Comparison of ENCODE assay signal across 1 cellular context in the genomic region with DNA sequence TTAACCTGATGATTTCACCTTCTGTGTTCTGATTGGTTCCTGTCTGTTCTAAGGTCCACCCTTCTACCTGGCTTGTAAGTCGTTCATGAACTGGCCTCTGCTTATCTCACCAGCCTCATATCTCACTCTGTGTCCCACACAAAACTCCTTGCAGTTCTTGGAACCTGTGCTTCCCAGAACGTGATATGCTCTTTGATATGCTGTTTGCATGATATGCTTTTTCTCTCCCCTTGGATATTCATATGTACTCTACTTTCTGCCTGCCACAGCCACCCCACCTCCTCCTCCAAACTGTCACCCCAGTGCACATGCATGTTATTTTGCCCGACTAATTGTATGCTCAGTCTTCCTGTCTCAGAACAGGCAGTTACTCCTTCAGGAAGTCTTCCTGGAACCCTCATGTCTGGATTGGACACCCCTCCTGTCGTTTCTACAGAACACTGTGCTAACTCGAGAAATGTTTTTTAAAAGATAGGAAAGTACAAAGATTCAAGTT.
TF ChIP-seq lines count a peak whose summit lies in the region.

No MANE protein-coding gene starts in this region.

TF ChIP-seq in K562, 482 proteins besides CTCF, POLR2A, EP300 and RAD21 (continued from another document and continues in another):
- TF ChIP-seq TSC22D4 (tag; IDR thresholded peaks at IDR 0.05), result no peak
- TF ChIP-seq PHF20 (IDR thresholded peaks at IDR 0.05; ENCODE audit: partially characterized antibody), result peak; percentile 77
- no peak for TF ChIP-seq NCOA6 (IDR thresholded peaks at IDR 0.05)
- TF ChIP-seq, protein P1, sequence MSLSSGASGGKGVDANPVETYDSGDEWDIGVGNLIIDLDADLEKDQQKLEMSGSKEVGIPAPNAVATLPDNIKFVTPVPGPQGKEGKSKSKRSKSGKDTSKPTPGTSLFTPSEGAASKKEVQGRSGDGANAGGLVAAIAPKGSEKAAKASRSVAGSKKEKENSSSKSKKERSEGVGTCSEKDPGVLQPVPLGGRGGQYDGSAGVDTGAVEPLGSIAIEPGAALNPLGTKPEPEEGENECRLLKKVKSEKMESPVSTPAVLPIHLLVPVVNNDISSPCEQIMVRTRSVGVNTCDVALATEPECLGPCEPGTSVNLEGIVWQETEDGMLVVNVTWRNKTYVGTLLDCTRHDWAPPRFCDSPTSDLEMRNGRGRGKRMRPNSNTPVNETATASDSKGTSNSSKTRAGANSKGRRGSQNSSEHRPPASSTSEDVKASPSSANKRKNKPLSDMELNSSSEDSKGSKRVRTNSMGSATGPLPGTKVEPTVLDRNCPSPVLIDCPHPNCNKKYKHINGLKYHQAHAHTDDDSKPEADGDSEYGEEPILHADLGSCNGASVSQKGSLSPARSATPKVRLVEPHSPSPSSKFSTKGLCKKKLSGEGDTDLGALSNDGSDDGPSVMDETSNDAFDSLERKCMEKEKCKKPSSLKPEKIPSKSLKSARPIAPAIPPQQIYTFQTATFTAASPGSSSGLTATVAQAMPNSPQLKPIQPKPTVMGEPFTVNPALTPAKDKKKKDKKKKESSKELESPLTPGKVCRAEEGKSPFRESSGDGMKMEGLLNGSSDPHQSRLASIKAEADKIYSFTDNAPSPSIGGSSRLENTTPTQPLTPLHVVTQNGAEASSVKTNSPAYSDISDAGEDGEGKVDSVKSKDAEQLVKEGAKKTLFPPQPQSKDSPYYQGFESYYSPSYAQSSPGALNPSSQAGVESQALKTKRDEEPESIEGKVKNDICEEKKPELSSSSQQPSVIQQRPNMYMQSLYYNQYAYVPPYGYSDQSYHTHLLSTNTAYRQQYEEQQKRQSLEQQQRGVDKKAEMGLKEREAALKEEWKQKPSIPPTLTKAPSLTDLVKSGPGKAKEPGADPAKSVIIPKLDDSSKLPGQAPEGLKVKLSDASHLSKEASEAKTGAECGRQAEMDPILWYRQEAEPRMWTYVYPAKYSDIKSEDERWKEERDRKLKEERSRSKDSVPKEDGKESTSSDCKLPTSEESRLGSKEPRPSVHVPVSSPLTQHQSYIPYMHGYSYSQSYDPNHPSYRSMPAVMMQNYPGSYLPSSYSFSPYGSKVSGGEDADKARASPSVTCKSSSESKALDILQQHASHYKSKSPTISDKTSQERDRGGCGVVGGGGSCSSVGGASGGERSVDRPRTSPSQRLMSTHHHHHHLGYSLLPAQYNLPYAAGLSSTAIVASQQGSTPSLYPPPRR (CRISPR knock-in tag; IDR thresholded peaks at IDR 0.05; ENCODE audit: borderline replicate concordance), result no peak
- no peak for TF ChIP-seq ATF7 (IDR thresholded peaks at IDR 0.05)
- no peak for TF ChIP-seq MEIS2 (IDR thresholded peaks at IDR 0.05; ENCODE audit: partially characterized antibody)
- TF ChIP-seq HDAC2 (IDR thresholded peaks at IDR 0.05), result peak; percentile 41; the same call in 1 of the 2 replicates
- TF ChIP-seq ZBED1 (IDR thresholded peaks at IDR 0.05), result no peak
- TF ChIP-seq SREBF2 (CRISPR knock-in tag; IDR thresholded peaks at IDR 0.05), result no peak
- TF ChIP-seq ZNF134 (CRISPR knock-in tag; conservative IDR thresholded peaks at IDR 0.05), result no peak
- no peak for TF ChIP-seq POLR3G (IDR thresholded peaks at IDR 0.05; ENCODE audit: extremely low read depth, insufficient read length, insufficient replicate concordance)
- TF ChIP-seq RNF2 (IDR thresholded peaks at IDR 0.05), result 0 out of 2 replicates have a peak, but pooled peaks have one; percentile 51
- TF ChIP-seq ETS2 (tag; IDR thresholded peaks at IDR 0.05; ENCODE audit: borderline replicate concordance, poor library complexity, severe bottlenecking), result no peak
- TF ChIP-seq HDAC8 (tag; IDR thresholded peaks at IDR 0.05), result no peak
- TF ChIP-seq SUPT5H (IDR thresholded peaks at IDR 0.05), result no peak
- TF ChIP-seq, protein P2, sequence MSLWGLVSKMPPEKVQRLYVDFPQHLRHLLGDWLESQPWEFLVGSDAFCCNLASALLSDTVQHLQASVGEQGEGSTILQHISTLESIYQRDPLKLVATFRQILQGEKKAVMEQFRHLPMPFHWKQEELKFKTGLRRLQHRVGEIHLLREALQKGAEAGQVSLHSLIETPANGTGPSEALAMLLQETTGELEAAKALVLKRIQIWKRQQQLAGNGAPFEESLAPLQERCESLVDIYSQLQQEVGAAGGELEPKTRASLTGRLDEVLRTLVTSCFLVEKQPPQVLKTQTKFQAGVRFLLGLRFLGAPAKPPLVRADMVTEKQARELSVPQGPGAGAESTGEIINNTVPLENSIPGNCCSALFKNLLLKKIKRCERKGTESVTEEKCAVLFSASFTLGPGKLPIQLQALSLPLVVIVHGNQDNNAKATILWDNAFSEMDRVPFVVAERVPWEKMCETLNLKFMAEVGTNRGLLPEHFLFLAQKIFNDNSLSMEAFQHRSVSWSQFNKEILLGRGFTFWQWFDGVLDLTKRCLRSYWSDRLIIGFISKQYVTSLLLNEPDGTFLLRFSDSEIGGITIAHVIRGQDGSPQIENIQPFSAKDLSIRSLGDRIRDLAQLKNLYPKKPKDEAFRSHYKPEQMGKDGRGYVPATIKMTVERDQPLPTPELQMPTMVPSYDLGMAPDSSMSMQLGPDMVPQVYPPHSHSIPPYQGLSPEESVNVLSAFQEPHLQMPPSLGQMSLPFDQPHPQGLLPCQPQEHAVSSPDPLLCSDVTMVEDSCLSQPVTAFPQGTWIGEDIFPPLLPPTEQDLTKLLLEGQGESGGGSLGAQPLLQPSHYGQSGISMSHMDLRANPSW (CRISPR knock-in tag; IDR thresholded peaks at IDR 0.05), result no peak
- TF ChIP-seq MAFG (tag; conservative IDR thresholded peaks at IDR 0.05), result no peak
- TF ChIP-seq, protein P3, sequence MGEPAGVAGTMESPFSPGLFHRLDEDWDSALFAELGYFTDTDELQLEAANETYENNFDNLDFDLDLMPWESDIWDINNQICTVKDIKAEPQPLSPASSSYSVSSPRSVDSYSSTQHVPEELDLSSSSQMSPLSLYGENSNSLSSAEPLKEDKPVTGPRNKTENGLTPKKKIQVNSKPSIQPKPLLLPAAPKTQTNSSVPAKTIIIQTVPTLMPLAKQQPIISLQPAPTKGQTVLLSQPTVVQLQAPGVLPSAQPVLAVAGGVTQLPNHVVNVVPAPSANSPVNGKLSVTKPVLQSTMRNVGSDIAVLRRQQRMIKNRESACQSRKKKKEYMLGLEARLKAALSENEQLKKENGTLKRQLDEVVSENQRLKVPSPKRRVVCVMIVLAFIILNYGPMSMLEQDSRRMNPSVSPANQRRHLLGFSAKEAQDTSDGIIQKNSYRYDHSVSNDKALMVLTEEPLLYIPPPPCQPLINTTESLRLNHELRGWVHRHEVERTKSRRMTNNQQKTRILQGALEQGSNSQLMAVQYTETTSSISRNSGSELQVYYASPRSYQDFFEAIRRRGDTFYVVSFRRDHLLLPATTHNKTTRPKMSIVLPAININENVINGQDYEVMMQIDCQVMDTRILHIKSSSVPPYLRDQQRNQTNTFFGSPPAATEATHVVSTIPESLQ (CRISPR knock-in tag; IDR thresholded peaks at IDR 0.05), result no peak
- no peak for TF ChIP-seq ZNF436 (CRISPR knock-in tag; IDR thresholded peaks at IDR 0.05)
- peak; percentile 71 for TF ChIP-seq TBP (optimal IDR thresholded peaks at IDR 0.05; ENCODE audit: low read depth, low read length)
- TF ChIP-seq LEF1 (IDR thresholded peaks at IDR 0.05), result peak; percentile 49; the same call in 1 of the 2 replicates
- TF ChIP-seq SREBF1 (IDR thresholded peaks at IDR 0.05; ENCODE audit: borderline replicate concordance, low read depth, low read length), result no peak
- TF ChIP-seq, protein P4, sequence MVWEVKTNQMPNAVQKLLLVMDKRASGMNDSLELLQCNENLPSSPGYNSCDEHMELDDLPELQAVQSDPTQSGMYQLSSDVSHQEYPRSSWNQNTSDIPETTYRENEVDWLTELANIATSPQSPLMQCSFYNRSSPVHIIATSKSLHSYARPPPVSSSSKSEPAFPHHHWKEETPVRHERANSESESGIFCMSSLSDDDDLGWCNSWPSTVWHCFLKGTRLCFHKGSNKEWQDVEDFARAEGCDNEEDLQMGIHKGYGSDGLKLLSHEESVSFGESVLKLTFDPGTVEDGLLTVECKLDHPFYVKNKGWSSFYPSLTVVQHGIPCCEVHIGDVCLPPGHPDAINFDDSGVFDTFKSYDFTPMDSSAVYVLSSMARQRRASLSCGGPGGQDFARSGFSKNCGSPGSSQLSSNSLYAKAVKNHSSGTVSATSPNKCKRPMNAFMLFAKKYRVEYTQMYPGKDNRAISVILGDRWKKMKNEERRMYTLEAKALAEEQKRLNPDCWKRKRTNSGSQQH (CRISPR knock-in tag; IDR thresholded peaks at IDR 0.05), result no peak
- TF ChIP-seq BRD4 (IDR thresholded peaks at IDR 0.05), result no peak
- TF ChIP-seq SRSF7 (optimal IDR thresholded peaks at IDR 0.05; ENCODE audit: low read depth, low read length), result no peak
- TF ChIP-seq ZNF668 (CRISPR knock-in tag; IDR thresholded peaks at IDR 0.05), result no peak
- no peak for TF ChIP-seq ZFP1 (CRISPR knock-in tag; IDR thresholded peaks at IDR 0.05)
- peak; percentile 16; the same call in 1 of the 2 replicates for TF ChIP-seq FOXM1 (IDR thresholded peaks at IDR 0.05; ENCODE audit: low read depth)
- no peak for TF ChIP-seq FOXM1 (CRISPR knock-in tag; IDR thresholded peaks at IDR 0.05; ENCODE audit: low read depth)
- TF ChIP-seq MIER1 (IDR thresholded peaks at IDR 0.05; ENCODE audit: low read depth), result no peak
- no peak for TF ChIP-seq RFX7 (CRISPR knock-in tag; IDR thresholded peaks at IDR 0.05)
- no peak for TF ChIP-seq KDM4B (IDR thresholded peaks at IDR 0.05; ENCODE audit: borderline replicate concordance in 2 of 2, low read depth in 1 of 2)
- TF ChIP-seq HNRNPH1 (optimal IDR thresholded peaks at IDR 0.05; ENCODE audit: low read depth, low read length), result no peak
- peak; percentile 58; the same call in 1 of the 2 replicates for TF ChIP-seq CTBP1 (IDR thresholded peaks at IDR 0.05; ENCODE audit: borderline replicate concordance)
- TF ChIP-seq ZNF778 (CRISPR knock-in tag; IDR thresholded peaks at IDR 0.05), result no peak
- no peak for TF ChIP-seq ZNF444 (CRISPR knock-in tag; IDR thresholded peaks at IDR 0.05)
- TF ChIP-seq FOXP1 (CRISPR knock-in tag; IDR thresholded peaks at IDR 0.05), result no peak
- TF ChIP-seq STAT5A (IDR thresholded peaks at IDR 0.05; ENCODE audit: borderline replicate concordance, low read length), result peak; percentile 97
- no peak for TF ChIP-seq GTF2E2 (tag; IDR thresholded peaks at IDR 0.05)
- TF ChIP-seq, protein P5, sequence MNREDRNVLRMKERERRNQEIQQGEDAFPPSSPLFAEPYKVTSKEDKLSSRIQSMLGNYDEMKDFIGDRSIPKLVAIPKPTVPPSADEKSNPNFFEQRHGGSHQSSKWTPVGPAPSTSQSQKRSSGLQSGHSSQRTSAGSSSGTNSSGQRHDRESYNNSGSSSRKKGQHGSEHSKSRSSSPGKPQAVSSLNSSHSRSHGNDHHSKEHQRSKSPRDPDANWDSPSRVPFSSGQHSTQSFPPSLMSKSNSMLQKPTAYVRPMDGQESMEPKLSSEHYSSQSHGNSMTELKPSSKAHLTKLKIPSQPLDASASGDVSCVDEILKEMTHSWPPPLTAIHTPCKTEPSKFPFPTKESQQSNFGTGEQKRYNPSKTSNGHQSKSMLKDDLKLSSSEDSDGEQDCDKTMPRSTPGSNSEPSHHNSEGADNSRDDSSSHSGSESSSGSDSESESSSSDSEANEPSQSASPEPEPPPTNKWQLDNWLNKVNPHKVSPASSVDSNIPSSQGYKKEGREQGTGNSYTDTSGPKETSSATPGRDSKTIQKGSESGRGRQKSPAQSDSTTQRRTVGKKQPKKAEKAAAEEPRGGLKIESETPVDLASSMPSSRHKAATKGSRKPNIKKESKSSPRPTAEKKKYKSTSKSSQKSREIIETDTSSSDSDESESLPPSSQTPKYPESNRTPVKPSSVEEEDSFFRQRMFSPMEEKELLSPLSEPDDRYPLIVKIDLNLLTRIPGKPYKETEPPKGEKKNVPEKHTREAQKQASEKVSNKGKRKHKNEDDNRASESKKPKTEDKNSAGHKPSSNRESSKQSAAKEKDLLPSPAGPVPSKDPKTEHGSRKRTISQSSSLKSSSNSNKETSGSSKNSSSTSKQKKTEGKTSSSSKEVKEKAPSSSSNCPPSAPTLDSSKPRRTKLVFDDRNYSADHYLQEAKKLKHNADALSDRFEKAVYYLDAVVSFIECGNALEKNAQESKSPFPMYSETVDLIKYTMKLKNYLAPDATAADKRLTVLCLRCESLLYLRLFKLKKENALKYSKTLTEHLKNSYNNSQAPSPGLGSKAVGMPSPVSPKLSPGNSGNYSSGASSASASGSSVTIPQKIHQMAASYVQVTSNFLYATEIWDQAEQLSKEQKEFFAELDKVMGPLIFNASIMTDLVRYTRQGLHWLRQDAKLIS (CRISPR knock-in tag; IDR thresholded peaks at IDR 0.05), result no peak
- peak; percentile 48; the same call in 1 of the 2 replicates for TF ChIP-seq NFIC (IDR thresholded peaks at IDR 0.05)
- no peak for TF ChIP-seq E2F3 (CRISPR knock-in tag; IDR thresholded peaks at IDR 0.05)
- TF ChIP-seq, protein P6, sequence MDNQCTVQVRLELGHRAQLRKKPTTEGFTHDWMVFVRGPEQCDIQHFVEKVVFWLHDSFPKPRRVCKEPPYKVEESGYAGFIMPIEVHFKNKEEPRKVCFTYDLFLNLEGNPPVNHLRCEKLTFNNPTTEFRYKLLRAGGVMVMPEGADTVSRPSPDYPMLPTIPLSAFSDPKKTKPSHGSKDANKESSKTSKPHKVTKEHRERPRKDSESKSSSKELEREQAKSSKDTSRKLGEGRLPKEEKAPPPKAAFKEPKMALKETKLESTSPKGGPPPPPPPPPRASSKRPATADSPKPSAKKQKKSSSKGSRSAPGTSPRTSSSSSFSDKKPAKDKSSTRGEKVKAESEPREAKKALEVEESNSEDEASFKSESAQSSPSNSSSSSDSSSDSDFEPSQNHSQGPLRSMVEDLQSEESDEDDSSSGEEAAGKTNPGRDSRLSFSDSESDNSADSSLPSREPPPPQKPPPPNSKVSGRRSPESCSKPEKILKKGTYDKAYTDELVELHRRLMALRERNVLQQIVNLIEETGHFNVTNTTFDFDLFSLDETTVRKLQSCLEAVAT (IDR thresholded peaks at IDR 0.05), result peak in 1 of 2 experiments; percentile 18; a peak in 1 of 4 replicates
- TF ChIP-seq CCNT2 (IDR thresholded peaks at IDR 0.05; ENCODE audit: borderline replicate concordance, extremely low read depth, insufficient read length, low read depth, low read length), result peak; percentile 13
- no peak for TF ChIP-seq ARHGAP35 (IDR thresholded peaks at IDR 0.05; ENCODE audit: partially characterized antibody)
- TF ChIP-seq TCF7 (IDR thresholded peaks at IDR 0.05; ENCODE audit: borderline replicate concordance), result no peak
- no peak for TF ChIP-seq SAP30 (IDR thresholded peaks at IDR 0.05; ENCODE audit: borderline replicate concordance, insufficient read depth, low read depth, low read length, poor library complexity, severe bottlenecking)
- peak; percentile 20 for TF ChIP-seq TAF1 (IDR thresholded peaks at IDR 0.05; ENCODE audit: control insufficient read depth, extremely low read depth, insufficient read depth, low read length, severe bottlenecking)
- TF ChIP-seq MEF2A (IDR thresholded peaks at IDR 0.05; ENCODE audit: control insufficient read depth, low read depth, low read length), result 0 out of 2 replicates have a peak, but pooled peaks have one; percentile 2
- TF ChIP-seq HLTF (IDR thresholded peaks at IDR 0.05), result peak; percentile 55; the same call in 1 of the 2 replicates
- no peak for TF ChIP-seq PURB (CRISPR knock-in tag; IDR thresholded peaks at IDR 0.05; ENCODE audit: low read depth)
- peak; percentile 45; the same call in 1 of the 2 replicates for TF ChIP-seq CREM (IDR thresholded peaks at IDR 0.05; ENCODE audit: low read depth)
- no peak for TF ChIP-seq HDAC6 (IDR thresholded peaks at IDR 0.05; ENCODE audit: low read depth, low read length)
- TF ChIP-seq ZEB2 (IDR thresholded peaks at IDR 0.05), result peak; percentile 95
- no peak for TF ChIP-seq PHF21A (IDR thresholded peaks at IDR 0.05; ENCODE audit: borderline replicate concordance, low read depth)
- no peak for TF ChIP-seq HIVEP1 (CRISPR knock-in tag; IDR thresholded peaks at IDR 0.05)
- no peak for TF ChIP-seq ZNF780A (CRISPR knock-in tag; IDR thresholded peaks at IDR 0.05)
- no peak for TF ChIP-seq CBX5 (IDR thresholded peaks at IDR 0.05; ENCODE audit: borderline replicate concordance, low read depth)
- TF ChIP-seq THRAP3 (IDR thresholded peaks at IDR 0.05; ENCODE audit: borderline replicate concordance), result no peak
